ENCODE assay signal across 18 cellular contexts in genomic region chr22:35479359-35479758, GRCh38.
DNase-seq lines count a peak whose midpoint lies in the region; TF ChIP-seq lines count a peak whose summit lies in the region.
"Had no signal": no experiment of that assay in that cellular context is flagged by ENCODE, and none has a peak within 500 bp of the region (broad histone marks: within the 10 kb centered on the region; RNA-seq: fewer than 3 reads in every experiment).

No MANE protein-coding gene starts in this region.

- H3K27ac ChIP-seq in BLaER1, result no peak overlapping the region
- peak overlapping the region; percentile 76 for H3K27ac ChIP-seq in SK-N-MC
- H3K27ac ChIP-seq in suprapubic skin, result peak overlapping the region; percentile 64
- H3K27ac ChIP-seq: HL-60, SJCRH30 had no signal

- H3K4me3 Mint-ChIP-seq in nephron progenitor cell, result no peak overlapping the region

- peaks cover 33% of the 10 kb centered on the region for H4K20me1 ChIP-seq in BLaER1

- DNase-seq in SK-N-MC (ENCODE audit: low read depth, low spot score) (no peak), nephron progenitor cell (no peak), suprapubic skin (ENCODE audit: low spot score in 2 of 2) (no peak), NCI-H526 (lab: John Stamatoyannopoulos, UW) (no peak), COR-L47 (lab: John Stamatoyannopoulos, UW) (no peak)
- no peak for DNase-seq in activated CD4-positive, alpha-beta T cell treated with anti-CD3 and anti-CD28 coated beads, Interleukin-2, amount 50 U/mL, for 4 hours
- DNase-seq in activated CD4-positive, alpha-beta T cell treated with anti-CD3 and anti-CD28 coated beads for 1 hour, result no peak
- DNase-seq: DMS 273 treated with DMSO at 0.1 percent for 48 hours, DND-41, Kasumi-1, NCI-H1048, NCI-H1436 treated with DMSO at 0.1 percent for 48 hours, NCI-H446, SJCRH30 had no signal

- H3K9me3 ChIP-seq in BLaER1, result no peaks in the 10 kb centered on the region
- H3K9me3 ChIP-seq in SK-N-MC (ENCODE audit: low read depth, low read length), result no peaks in the 10 kb centered on the region
- no peaks in the 10 kb centered on the region for H3K9me3 ChIP-seq in suprapubic skin
- H3K9me3 ChIP-seq: HAP-1, MG63, SJCRH30 had no signal

- H3K4me2 ChIP-seq in BLaER1, result peak overlapping the region; percentile 88

- no peaks in the 10 kb centered on the region for H3K36me3 ChIP-seq in BLaER1
- no peaks in the 10 kb centered on the region for H3K36me3 ChIP-seq in SK-N-MC (ENCODE audit: insufficient read depth, low read length)
- no peaks in the 10 kb centered on the region for H3K36me3 ChIP-seq in suprapubic skin
- H3K36me3 ChIP-seq: HAP-1, MG63, SJCRH30 had no signal

- TF ChIP-seq POLR2A in suprapubic skin (IDR thresholded peaks at IDR 0.05), result no peak

- 69% methylated on average over 5 of the region's 9 CpGs for WGBS in suprapubic skin

- H3K27me3 ChIP-seq in BLaER1 (peaks cover 14% of the 10 kb centered on the region; the same call in 1 of the 2 replicates), suprapubic skin (peaks cover 4% of the 10 kb centered on the region)
- H3K27me3 ChIP-seq: MG63, SJCRH30 had no signal

- peaks cover 9% of the 10 kb centered on the region for H3K27me3 Mint-ChIP-seq in nephron progenitor cell (ENCODE audit: low read depth, poor library complexity)

- H3K27ac Mint-ChIP-seq in nephron progenitor cell, result peak overlapping the region; percentile 66

- no peaks in the 10 kb centered on the region for H3K36me3 Mint-ChIP-seq in nephron progenitor cell (ENCODE audit: low read depth)

- H3K9ac ChIP-seq in BLaER1, result no peak overlapping the region
- H3K9ac ChIP-seq in SK-N-MC (ENCODE audit: insufficient read length), result no peak overlapping the region

- H3K4me3 ChIP-seq in BLaER1, result no peak overlapping the region
- no peak overlapping the region for H3K4me3 ChIP-seq in SK-N-MC
- H3K4me3 ChIP-seq in suprapubic skin, result no peak overlapping the region
- H3K4me3 ChIP-seq: HAP-1, MG63, SJCRH30 had no signal

- H3K4me1 ChIP-seq in BLaER1 (peaks cover 79% of the 10 kb centered on the region), suprapubic skin (peaks cover 26% of the 10 kb centered on the region)
- H3K4me1 ChIP-seq: HAP-1 had no signal

- H3K4me1 Mint-ChIP-seq in nephron progenitor cell, result peaks cover 79% of the 10 kb centered on the region

- no peak for TF ChIP-seq EP300 in suprapubic skin (IDR thresholded peaks at IDR 0.05)

- no peak for TF ChIP-seq CTCF in nephron progenitor cell (IDR thresholded peaks at IDR 0.05)
- no peak for TF ChIP-seq CTCF in suprapubic skin (IDR thresholded peaks at IDR 0.05)

- H3K9me3 Mint-ChIP-seq in nephron progenitor cell, result peaks cover 5% of the 10 kb centered on the region
